8 cellular contexts compared by ENCODE assay signal in the genomic region with DNA sequence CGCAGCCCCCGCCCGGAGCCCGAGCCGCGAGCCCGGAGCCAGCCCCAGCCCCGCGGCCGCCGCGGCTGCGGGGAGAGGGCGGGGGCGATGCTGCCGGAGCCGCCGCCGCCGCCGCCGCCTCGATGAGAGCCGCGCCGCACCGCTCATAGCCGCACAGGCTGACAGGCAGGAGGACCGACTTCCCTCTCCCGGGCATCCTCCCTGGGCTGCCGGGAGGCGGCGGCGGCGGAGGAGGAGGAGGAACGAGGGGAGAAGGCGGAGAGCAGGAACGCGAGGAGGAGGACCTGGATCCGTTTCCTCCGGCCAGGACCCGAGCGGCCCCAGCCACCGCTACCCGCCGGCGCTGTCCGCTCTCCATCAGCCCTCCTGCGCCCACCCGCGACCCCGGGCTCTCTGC. TPM values are rescaled to one million over a fixed set of nuclear protein-coding genes. Genes with fewer than 3 reads are reported as not detected.
DNase-seq lines count a peak whose midpoint lies in the region; ATAC-seq and TF ChIP-seq lines count a peak whose summit lies in the region.

No MANE protein-coding gene starts in this region.

- no peaks in the 10 kb centered on the region for H3K36me3 ChIP-seq in stomach smooth muscle (ENCODE audit: control insufficient read depth in 2 of 2, insufficient read depth in 2 of 2, low read length in 2 of 2)

- no peaks in the 10 kb centered on the region for H3K9me3 ChIP-seq in stomach smooth muscle (ENCODE audit: control insufficient read depth in 2 of 2, low read length in 2 of 2)

- H3K27me3 ChIP-seq in stomach smooth muscle (ENCODE audit: control insufficient read depth in 1 of 2, insufficient read depth in 2 of 2, low read length in 2 of 2) = no peaks in the 10 kb centered on the region

- peak overlapping the region; percentile 53 for H3K27ac ChIP-seq in stomach smooth muscle (ENCODE audit: low read length)

- H3K4me1 ChIP-seq in stomach smooth muscle (ENCODE audit: control insufficient read depth, insufficient read depth, low read length) = peaks cover 4% of the 10 kb centered on the region

- DNase-seq in 8988T = peak; percentile 84
- peak; percentile 70 for DNase-seq in GM13977 (ENCODE audit: low spot score)
- peak; percentile 13 for DNase-seq in NCI-H2196 treated with DMSO at 0.1 percent for 48 hours (lab: John Stamatoyannopoulos, UW; ENCODE audit: unreplicated experiment)
- peak; percentile 46 to 54 for DNase-seq in cardiac fibroblast (ENCODE audit: low read depth in 2 of 2)
- DNase-seq in left lobe of liver (ENCODE audit: low spot score) = no peak
- DNase-seq in HPDE6-E6E7 (ENCODE audit: extremely low spot score) = no peak

- peak overlapping the region in 1 of 2 donors; percentile 51 for H3K9ac ChIP-seq in stomach smooth muscle (ENCODE audit: low read length in 2 of 2)

- in situ Hi-C loops in GM13977 (cut with MboI; ENCODE audit: low pct_unique_long_range_greater_than_20kb, low sequenced_read_pairs, unreplicated experiment) = no loop called here

- ATAC-seq in HG02759 (IDR thresholded peaks at IDR 0.05; ENCODE audit: unreplicated experiment) (peak; percentile 38), left lobe of liver (peak; percentile 15)

- no peak for TF ChIP-seq CTCF in GM13977 (IDR thresholded peaks at IDR 0.05; ENCODE audit: extremely low read depth, insufficient read depth, missing control alignments)
- TF ChIP-seq CTCF in cardiac fibroblast (IDR thresholded peaks at IDR 0.05; ENCODE audit: low read depth, low read length) = peak; percentile 17

- H3K4me3 ChIP-seq in cardiac fibroblast (replicated peaks in 1 of 2; ENCODE audit: low read depth in 2 of 2, low read length in 2 of 2) (peak overlapping the region; percentile 72 to 89), stomach smooth muscle (ENCODE audit: low read length in 2 of 2) (peak overlapping the region; percentile 86 to 93)

RNA-seq across cellular contexts. Expression of gene KLHL29, which starts 0.4 kb away (rescaled TPM):
- total RNA-seq in left lobe of liver = 2.3 TPM

Comparison
In these comparisons a context has a peak if more than half of its experiments do, and no peak if none do; other contexts are left out.
1. DNase-seq: peak in 8988T (single experiment), GM13977 (single experiment), NCI-H2196 treated with DMSO at 0.1 percent for 48 hours (single experiment) and cardiac fibroblast (2 of 2); none in left lobe of liver (single experiment) and HPDE6-E6E7 (single experiment).